33 cellular contexts compared by ENCODE assay signal in the genomic region with DNA sequence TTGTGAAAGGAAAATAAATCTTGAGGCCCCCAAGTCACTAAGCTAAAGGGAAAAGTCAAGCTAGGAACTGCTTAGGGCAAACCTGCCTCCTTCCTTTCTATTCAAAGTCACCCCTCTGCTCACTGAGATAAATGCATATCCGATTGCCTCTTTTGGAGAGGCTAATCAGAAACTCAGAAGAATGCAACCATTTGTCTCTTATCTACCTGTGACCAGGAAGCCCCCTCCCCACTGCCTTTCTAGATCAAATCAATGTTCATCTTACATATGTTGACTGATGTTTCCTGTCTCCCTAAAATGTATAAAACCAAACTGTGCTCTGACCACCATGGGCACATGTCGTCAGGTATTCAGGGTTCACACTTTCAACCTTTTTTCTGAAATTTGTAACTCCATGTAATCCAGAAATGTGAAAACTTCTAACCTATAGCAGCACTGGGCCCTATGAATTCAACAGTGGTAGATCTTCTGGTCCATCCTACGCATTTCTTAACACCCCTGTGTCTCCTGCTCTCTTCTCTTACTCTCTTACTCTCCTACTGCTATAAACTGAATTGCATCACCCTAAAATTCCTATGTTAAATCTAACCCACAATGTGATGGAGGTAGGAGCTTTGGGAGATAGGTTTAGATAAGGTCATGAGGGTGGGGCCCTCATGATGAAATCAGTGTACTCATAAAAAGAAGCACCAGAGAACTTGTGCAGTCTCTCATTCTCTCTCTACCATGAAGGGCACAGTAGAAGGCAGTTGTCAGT.
"Had no signal": no experiment of that assay in that cellular context is flagged by ENCODE, and none has a peak within 500 bp of the region (broad histone marks: within the 10 kb centered on the region; RNA-seq: fewer than 3 reads in every experiment).

No MANE protein-coding gene starts in this region.

- H3K4me3 ChIP-seq: body of pancreas, colonic mucosa, gastroesophageal sphincter, hepatocyte, ovary, prostate gland, sigmoid colon, smooth muscle cell, stomach, thyroid gland, upper lobe of right lung had no signal

- FAIRE-seq: kidney had no signal

- H3K27ac Mint-ChIP-seq: activated B cell treated with CpG ODN at 0.5 μM for 24 hours; activated CD8-positive, alpha-beta memory T cell treated with anti-CD3 and anti-CD28 coated beads, Interleukin-2, amount 10 ng/mL, durations not matched to agents 7 days and 5 days; activated CD8-positive, alpha-beta T cell treated with anti-CD3 and anti-CD28 coated beads, Interleukin-2, amount 10 ng/mL, durations not matched to agents 7 days and 5 days; activated naive CD4-positive, alpha-beta T cell treated with anti-CD3 and anti-CD28 coated beads, Interleukin-2, amount 50 U/mL, for 72 hours; mesothelial cell of epicardium; nephron progenitor cell; stimulated activated naive B cell treated with anti-CD40 and anti-IgM and Interleukin-4, amounts not matched to agents 10 μg/mL and 1 μg/mL and 100 μg/mL, for 72 hours; T-helper 17 cell had no signal

- H3K4me1 ChIP-seq: colonic mucosa, prostate gland had no signal

- DNase-seq: activated B cell treated with CpG ODN at 0.5 μM for 24 hours; activated CD4-positive, alpha-beta T cell treated with anti-CD3 and anti-CD28 coated beads, Interleukin-2, amount 50 U/mL, for 1 hour; activated CD8-positive, alpha-beta memory T cell treated with anti-CD3 and anti-CD28 coated beads, Interleukin-2, amount 10 ng/mL, durations not matched to agents 7 days and 5 days; activated CD8-positive, alpha-beta T cell treated with anti-CD3 and anti-CD28 coated beads, Interleukin-2, amount 10 ng/mL, durations not matched to agents 7 days and 5 days; activated naive CD4-positive, alpha-beta T cell; activated T-cell treated with anti-CD3 and anti-CD28 coated beads, Interleukin-2, amount 50 U/mL, for 48 hours; aorta; body of pancreas; colonic mucosa; effector CD8-positive, alpha-beta T cell; erythroblast; kidney; left colon; mammary epithelial cell; naive B cell; nephron progenitor cell; ovary; retina; sigmoid colon; stimulated activated CD4-positive, alpha-beta T cell treated with anti-CD3 and anti-CD28 coated beads, Interleukin-1b, Interleukin-23, amount 100 ng/mL, for 48 hours; stimulated activated CD4-positive, alpha-beta T cell treated with anti-CD3 and anti-CD28 coated beads, Interleukin-4, amount 100 ng/mL, for 4 hours; stimulated activated naive B cell treated with anti-CD40 and anti-IgM and Interleukin-4, amounts not matched to agents 10 μg/mL and 1 μg/mL and 100 μg/mL, for 72 hours; stomach; T-helper 17 cell; T1000; thyroid gland; upper lobe of right lung had no signal

- H3K36me3 ChIP-seq: colonic mucosa, gastroesophageal sphincter, ovary, prostate gland, sigmoid colon, stomach, thyroid gland, upper lobe of right lung had no signal

- H3K4me1 Mint-ChIP-seq: activated CD8-positive, alpha-beta memory T cell treated with anti-CD3 and anti-CD28 coated beads, Interleukin-2, amount 10 ng/mL, durations not matched to agents 7 days and 5 days had no signal

- ATAC-seq: activated CD8-positive, alpha-beta memory T cell treated with anti-CD3 and anti-CD28 coated beads, Interleukin-2, amount 10 ng/mL, durations not matched to agents 7 days and 5 days; activated CD8-positive, alpha-beta T cell treated with anti-CD3 and anti-CD28 coated beads, Interleukin-2, amount 10 ng/mL, durations not matched to agents 7 days and 5 days; activated naive CD4-positive, alpha-beta T cell treated with anti-CD3 and anti-CD28 coated beads, Interleukin-2, amount 50 U/mL, for 72 hours; body of pancreas; gastroesophageal sphincter; left colon; stimulated activated naive B cell treated with anti-CD40 and anti-IgM and Interleukin-4, amounts not matched to agents 10 μg/mL and 1 μg/mL and 100 μg/mL, for 72 hours; T-helper 17 cell; upper lobe of right lung had no signal

- H3K27ac ChIP-seq: body of pancreas, colonic mucosa, gastroesophageal sphincter, hepatocyte, ovary, prostate gland, sigmoid colon, stomach, thyroid gland, upper lobe of right lung had no signal

- H3K4me2 ChIP-seq: hepatocyte, smooth muscle cell had no signal

- H3K27me3 Mint-ChIP-seq: activated B cell treated with CpG ODN at 0.5 μM for 24 hours; activated CD8-positive, alpha-beta memory T cell treated with anti-CD3 and anti-CD28 coated beads, Interleukin-2, amount 10 ng/mL, durations not matched to agents 7 days and 5 days; naive B cell; stimulated activated naive B cell treated with anti-CD40 and anti-IgM and Interleukin-4, amounts not matched to agents 10 μg/mL and 1 μg/mL and 100 μg/mL, for 72 hours; T-helper 17 cell had no signal

- H3K4me3 Mint-ChIP-seq: activated B cell treated with CpG ODN at 0.5 μM for 24 hours; activated CD8-positive, alpha-beta memory T cell treated with anti-CD3 and anti-CD28 coated beads, Interleukin-2, amount 10 ng/mL, durations not matched to agents 7 days and 5 days; activated CD8-positive, alpha-beta T cell treated with anti-CD3 and anti-CD28 coated beads, Interleukin-2, amount 10 ng/mL, durations not matched to agents 7 days and 5 days; mesothelial cell of epicardium; naive B cell; nephron progenitor cell; stimulated activated naive B cell treated with anti-CD40 and anti-IgM and Interleukin-4, amounts not matched to agents 10 μg/mL and 1 μg/mL and 100 μg/mL, for 72 hours; T-helper 17 cell had no signal

- H2AFZ ChIP-seq: hepatocyte had no signal

- H3K27me3 ChIP-seq: body of pancreas, colonic mucosa, gastroesophageal sphincter, hepatocyte, ovary, sigmoid colon, stomach, thyroid gland, upper lobe of right lung had no signal

- H3K9me3 Mint-ChIP-seq: activated B cell treated with CpG ODN at 0.5 μM for 24 hours, naive B cell had no signal

- H3K9me3 ChIP-seq: body of pancreas, colonic mucosa, gastroesophageal sphincter, ovary, prostate gland, sigmoid colon, stomach, thyroid gland, upper lobe of right lung had no signal

- H3K36me3 Mint-ChIP-seq: activated CD8-positive, alpha-beta memory T cell treated with anti-CD3 and anti-CD28 coated beads, Interleukin-2, amount 10 ng/mL, durations not matched to agents 7 days and 5 days; mesothelial cell of epicardium; naive B cell had no signal
